22 cellular contexts compared by ENCODE assay signal in the genomic region with DNA sequence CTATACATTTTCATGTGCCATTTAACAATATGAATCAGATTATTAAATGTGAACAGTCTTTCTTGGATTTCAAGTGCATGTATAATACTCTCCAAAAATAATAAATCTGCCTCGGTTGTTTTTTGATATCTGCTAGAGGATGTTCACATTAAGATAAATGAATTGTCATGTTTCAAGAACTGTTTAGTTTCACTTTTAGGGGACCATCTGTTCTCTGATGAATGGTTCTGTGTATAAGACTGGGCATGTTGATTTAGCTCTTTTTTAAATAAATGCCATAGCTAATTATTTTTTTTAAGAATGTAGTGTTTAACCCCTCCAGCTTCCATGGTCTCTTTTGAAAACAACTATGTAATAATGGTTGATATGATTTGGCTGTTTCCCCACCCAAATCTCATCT.
A peak's percentile ranks its signal among the peaks of the same experiment; 100 is the strongest.
DNase-seq lines count a peak whose midpoint lies in the region; ATAC-seq lines count a peak whose summit lies in the region.
"Had no signal": no experiment of that assay in that cellular context is flagged by ENCODE, and none has a peak within 500 bp of the region (broad histone marks: within the 10 kb centered on the region; RNA-seq: fewer than 3 reads in every experiment).

No MANE protein-coding gene starts in this region.

- intact Hi-C loops in activated CD4-positive, alpha-beta T cell treated with anti-CD3 and anti-CD28 coated beads, Interleukin-2, amount 10 ng/mL, durations not matched to agents 24 days and 14 days (cut with micrococcal nuclease): no loop called here

- H3K4me1 ChIP-seq in adipocyte (ENCODE audit: control insufficient read depth, insufficient read depth, low read length): peaks cover 9% of the 10 kb centered on the region

- no peaks in the 10 kb centered on the region for H3K27me3 ChIP-seq in adipocyte (replicated peaks; ENCODE audit: control insufficient read depth, insufficient read depth, low read length)

- no peak for ATAC-seq in GM18909 (IDR thresholded peaks at IDR 0.05; ENCODE audit: poor library complexity, unreplicated experiment)
- no peak for ATAC-seq in GM19023 (IDR thresholded peaks at IDR 0.05; ENCODE audit: unreplicated experiment)

- DNase-seq in NCI-H2171 treated with DMSO at 0.1 percent for 48 hours (lab: John Stamatoyannopoulos, UW) (peak; percentile 44), NCI-H2171 (lab: John Stamatoyannopoulos, UW) (no peak), NCI-H446 treated with DMSO at 0.1 percent for 48 hours (lab: John Stamatoyannopoulos, UW) (peak; percentile 76), adipocyte (ENCODE audit: low read depth) (peak; percentile 15), myocyte (ENCODE audit: low read depth) (peak; percentile 7)
- no peak for DNase-seq in activated CD4-positive, alpha-beta T cell treated with anti-CD3 and anti-CD28 coated beads, Interleukin-2, amount 10 ng/mL, durations not matched to agents 24 days and 14 days
- DNase-seq: 8988T; AML-193; Calu3; CD8-positive, alpha-beta memory T cell; DMS79; H7; HFFc6; KBM-7; MV-4-11; NCI-H1105 treated with DMSO at 0.1 percent for 48 hours; NCI-H2081 treated with DMSO at 0.1 percent for 48 hours; NCI-H510A; Right ventricle myocardium superior; SW 1271 had no signal

- no peaks in the 10 kb centered on the region for H3K36me3 Mint-ChIP-seq in activated CD4-positive, alpha-beta T cell treated with anti-CD3 and anti-CD28 coated beads, Interleukin-2, amount 10 ng/mL, durations not matched to agents 24 days and 14 days (ENCODE audit: low read depth)
- H3K36me3 Mint-ChIP-seq: CD8-positive, alpha-beta memory T cell had no signal

- H3K27me3 Mint-ChIP-seq in activated CD4-positive, alpha-beta T cell treated with anti-CD3 and anti-CD28 coated beads, Interleukin-2, amount 10 ng/mL, durations not matched to agents 24 days and 14 days: no peaks in the 10 kb centered on the region
- H3K27me3 Mint-ChIP-seq: CD8-positive, alpha-beta memory T cell had no signal

- no peak overlapping the region for H3K4me3 ChIP-seq in adipocyte (ENCODE audit: low read length)

- H3K36me3 ChIP-seq in adipocyte (ENCODE audit: control insufficient read depth, insufficient read depth, low read length, severe bottlenecking): no peaks in the 10 kb centered on the region

- no peaks in the 10 kb centered on the region for H3K4me1 Mint-ChIP-seq in activated CD4-positive, alpha-beta T cell treated with anti-CD3 and anti-CD28 coated beads, Interleukin-2, amount 10 ng/mL, durations not matched to agents 24 days and 14 days
- H3K4me1 Mint-ChIP-seq: CD8-positive, alpha-beta memory T cell had no signal

- H3K4me3 Mint-ChIP-seq in activated CD4-positive, alpha-beta T cell treated with anti-CD3 and anti-CD28 coated beads, Interleukin-2, amount 10 ng/mL, durations not matched to agents 24 days and 14 days: no peak overlapping the region
- H3K4me3 Mint-ChIP-seq: CD8-positive, alpha-beta memory T cell; HFFc6 had no signal

- no peak overlapping the region for H3K9ac ChIP-seq in adipocyte (ENCODE audit: low read length)

- H3K9me3 Mint-ChIP-seq in activated CD4-positive, alpha-beta T cell treated with anti-CD3 and anti-CD28 coated beads, Interleukin-2, amount 10 ng/mL, durations not matched to agents 24 days and 14 days: no peaks in the 10 kb centered on the region

- H3K9me3 ChIP-seq in adipocyte (ENCODE audit: control insufficient read depth, low read length): no peaks in the 10 kb centered on the region

- H3K27ac Mint-ChIP-seq in activated CD4-positive, alpha-beta T cell treated with anti-CD3 and anti-CD28 coated beads, Interleukin-2, amount 10 ng/mL, durations not matched to agents 24 days and 14 days: no peak overlapping the region
- H3K27ac Mint-ChIP-seq: CD8-positive, alpha-beta memory T cell; HFFc6 had no signal

Comparison
In these comparisons a context has a peak if more than half of its experiments do, and no peak if none do; other contexts are left out.
1. DNase-seq: peak in NCI-H2171 treated with DMSO at 0.1 percent for 48 hours (single experiment), NCI-H446 treated with DMSO at 0.1 percent for 48 hours (single experiment), adipocyte (single experiment) and myocyte (single experiment); none in NCI-H2171 (single experiment) and activated CD4-positive, alpha-beta T cell treated with anti-CD3 and anti-CD28 coated beads, Interleukin-2, amount 10 ng/mL, durations not matched to agents 24 days and 14 days (single experiment).